20 cellular contexts compared by ENCODE assay signal in genomic region chr19:39355253-39355652, GRCh38. TPM values are rescaled to one million over a fixed set of nuclear protein-coding genes. Genes with fewer than 3 reads are reported as not detected.
DNase-seq lines count a peak whose midpoint lies in the region; ATAC-seq lines count a peak whose summit lies in the region.
"Had no signal": no experiment of that assay in that cellular context is flagged by ENCODE, and none has a peak within 500 bp of the region (broad histone marks: within the 10 kb centered on the region; RNA-seq: fewer than 3 reads in every experiment).

No MANE protein-coding gene starts in this region.

- intact Hi-C loops in activated naive CD4-positive, alpha-beta T cell treated with anti-CD3 and anti-CD28 coated beads for 36 hours (cut with micrococcal nuclease) = no loop called here
- intact Hi-C loops in sciatic nerve (cut with DNase I) = no loop called here

- peaks cover 32% of the 10 kb centered on the region for H3K36me3 Mint-ChIP-seq in activated naive CD4-positive, alpha-beta T cell treated with anti-CD3 and anti-CD28 coated beads for 36 hours (ENCODE audit: low read depth)
- H3K36me3 Mint-ChIP-seq in activated naive CD4-positive, alpha-beta T cell treated with anti-CD3 and anti-CD28 coated beads, Interleukin-2, amount 10 ng/mL, durations not matched to agents 7 days and 5 days = peaks cover 47% of the 10 kb centered on the region

- no peaks in the 10 kb centered on the region for H3K27me3 Mint-ChIP-seq in activated naive CD4-positive, alpha-beta T cell treated with anti-CD3 and anti-CD28 coated beads for 36 hours (ENCODE audit: low read depth)
- no peaks in the 10 kb centered on the region for H3K27me3 Mint-ChIP-seq in activated naive CD4-positive, alpha-beta T cell treated with anti-CD3 and anti-CD28 coated beads, Interleukin-2, amount 10 ng/mL, durations not matched to agents 7 days and 5 days
- H3K27me3 Mint-ChIP-seq: CD4-positive, alpha-beta T cell had no signal

- no peak overlapping the region for H3K4me3 Mint-ChIP-seq in activated naive CD4-positive, alpha-beta T cell treated with anti-CD3 and anti-CD28 coated beads for 36 hours
- H3K4me3 Mint-ChIP-seq in activated naive CD4-positive, alpha-beta T cell treated with anti-CD3 and anti-CD28 coated beads, Interleukin-2, amount 10 ng/mL, durations not matched to agents 7 days and 5 days = no peak overlapping the region
- H3K4me3 Mint-ChIP-seq: CD4-positive, alpha-beta T cell had no signal

- H3K27ac Mint-ChIP-seq in activated naive CD4-positive, alpha-beta T cell treated with anti-CD3 and anti-CD28 coated beads for 36 hours = peak overlapping the region; percentile 6
- no peak overlapping the region for H3K27ac Mint-ChIP-seq in activated naive CD4-positive, alpha-beta T cell treated with anti-CD3 and anti-CD28 coated beads, Interleukin-2, amount 10 ng/mL, durations not matched to agents 7 days and 5 days
- H3K27ac Mint-ChIP-seq: CD4-positive, alpha-beta T cell had no signal

- ATAC-seq in sciatic nerve = peak; percentile 67

- H3K4me1 Mint-ChIP-seq in activated naive CD4-positive, alpha-beta T cell treated with anti-CD3 and anti-CD28 coated beads for 36 hours (ENCODE audit: low read depth) = peaks cover 15% of the 10 kb centered on the region
- peaks cover 19% of the 10 kb centered on the region for H3K4me1 Mint-ChIP-seq in activated naive CD4-positive, alpha-beta T cell treated with anti-CD3 and anti-CD28 coated beads, Interleukin-2, amount 10 ng/mL, durations not matched to agents 7 days and 5 days

- no peak for DNase-seq in activated naive CD4-positive, alpha-beta T cell treated with anti-CD3 and anti-CD28 coated beads for 36 hours
- no peak for DNase-seq in activated naive CD4-positive, alpha-beta T cell treated with anti-CD3 and anti-CD28 coated beads, Interleukin-2, amount 10 ng/mL, durations not matched to agents 7 days and 5 days
- DNase-seq in hippocampal formation (lab: John Stamatoyannopoulos, UW) (peak; percentile 14 to 30), sciatic nerve (ENCODE audit: low spot score) (no peak), pons (ENCODE audit: low spot score) (no peak), NCI-H446 (lab: John Stamatoyannopoulos, UW) (no peak), NCI-H2196 treated with DMSO at 0.1 percent for 48 hours (lab: John Stamatoyannopoulos, UW; ENCODE audit: unreplicated experiment) (no peak)
- DNase-seq: CD4-positive, alpha-beta T cell; DMS153; GDM1; MM.1S; NCI-H1092; NCI-H1436 treated with DMSO at 0.1 percent for 48 hours; NCI-H2029; NCI-H446 treated with DMSO at 0.1 percent for 48 hours; NCI-H69; Peyer's patch had no signal

- CTCF ChIA-PET in activated naive CD4-positive, alpha-beta T cell treated with anti-CD3 and anti-CD28 coated beads for 36 hours (lab: Charles Lee) = interaction anchor here (0.5 to 0.8 kb wide), 4 partner anchors 11 to 428 kb away, joined by 3 to 4 read pairs (median 3); no protein-coding TSS in a partner anchor
- CTCF ChIA-PET in activated naive CD4-positive, alpha-beta T cell treated with anti-CD3 and anti-CD28 coated beads, Interleukin-2, amount 10 ng/mL, durations not matched to agents 7 days and 5 days (lab: Charles Lee) = interaction anchor here (1.0 to 1.3 kb wide), 2 partner anchors 9 to 11 kb away, joined by 3 read pairs; no protein-coding TSS in a partner anchor

- H3K9me3 Mint-ChIP-seq in activated naive CD4-positive, alpha-beta T cell treated with anti-CD3 and anti-CD28 coated beads for 36 hours = no peaks in the 10 kb centered on the region
- no peaks in the 10 kb centered on the region for H3K9me3 Mint-ChIP-seq in activated naive CD4-positive, alpha-beta T cell treated with anti-CD3 and anti-CD28 coated beads, Interleukin-2, amount 10 ng/mL, durations not matched to agents 7 days and 5 days
- H3K9me3 Mint-ChIP-seq: CD4-positive, alpha-beta T cell had no signal

RNA-seq across cellular contexts. Expression of gene SAMD4B, which starts 13.0 kb away (rescaled TPM):
- total RNA-seq in activated naive CD4-positive, alpha-beta T cell treated with anti-CD3 and anti-CD28 coated beads for 36 hours = 10 to 100 TPM; 33.0 to 35.8 TPM
- 139 TPM for total RNA-seq in sciatic nerve

RNA-seq across cellular contexts. Expression of gene GMFG, which starts 19.4 kb away (rescaled TPM):
- total RNA-seq in activated naive CD4-positive, alpha-beta T cell treated with anti-CD3 and anti-CD28 coated beads for 36 hours = 100 to 1,000 TPM; 331 to 332 TPM
- 51.2 TPM for total RNA-seq in sciatic nerve
- total RNA-seq: A172, H1, LHCN-M2 had no signal

RNA-seq across cellular contexts. Expression of gene LRFN1, which starts 34.6 kb away (rescaled TPM):
- 1 to 10 TPM; 5.0 to 5.3 TPM for total RNA-seq in activated naive CD4-positive, alpha-beta T cell treated with anti-CD3 and anti-CD28 coated beads for 36 hours
- total RNA-seq in sciatic nerve = 1.3 TPM
- total RNA-seq: LHCN-M2 had no signal

RNA-seq across cellular contexts. Expression of gene PAF1, which starts 35.7 kb away (rescaled TPM):
- 10 to 100 TPM; 31.9 to 34.9 TPM for total RNA-seq in activated naive CD4-positive, alpha-beta T cell treated with anti-CD3 and anti-CD28 coated beads for 36 hours
- total RNA-seq in sciatic nerve = 38.7 TPM

RNA-seq across cellular contexts. Expression of gene MED29, which starts 35.9 kb away (rescaled TPM):
- total RNA-seq in activated naive CD4-positive, alpha-beta T cell treated with anti-CD3 and anti-CD28 coated beads for 36 hours = 10 to 100 TPM; 18.0 to 18.5 TPM
- total RNA-seq in sciatic nerve = 37.2 TPM

Comparison
In these comparisons a context has a peak if more than half of its experiments do, and no peak if none do; other contexts are left out.
1. DNase-seq: peak in hippocampal formation (2 of 2); none in activated naive CD4-positive, alpha-beta T cell treated with anti-CD3 and anti-CD28 coated beads for 36 hours (single experiment), activated naive CD4-positive, alpha-beta T cell treated with anti-CD3 and anti-CD28 coated beads, Interleukin-2, amount 10 ng/mL, durations not matched to agents 7 days and 5 days (single experiment), sciatic nerve (single experiment), pons (single experiment), NCI-H446 (0 of 2) and NCI-H2196 treated with DMSO at 0.1 percent for 48 hours (single experiment).